1 cellular context compared by ENCODE assay signal in genomic region chr19:47230122-47230920, GRCh38.
TF ChIP-seq lines count a peak whose summit lies in the region.

No MANE protein-coding gene starts in this region.

TF ChIP-seq in K562, 482 proteins besides CTCF, POLR2A, EP300 and RAD21 (continued from another document and continues in another):
- TF ChIP-seq POLR2B (IDR thresholded peaks at IDR 0.05; ENCODE audit: low read depth, partially characterized antibody): no peak
- TF ChIP-seq ARNT (IDR thresholded peaks at IDR 0.05): no peak
- TF ChIP-seq MLX (CRISPR knock-in tag; conservative IDR thresholded peaks at IDR 0.05): no peak
- TF ChIP-seq ARID4B (CRISPR knock-in tag; IDR thresholded peaks at IDR 0.05): no peak
- no peak for TF ChIP-seq TEAD2 (tag; IDR thresholded peaks at IDR 0.05)
- no peak for TF ChIP-seq MYNN (IDR thresholded peaks at IDR 0.05)
- no peak for TF ChIP-seq MYNN (CRISPR knock-in tag; IDR thresholded peaks at IDR 0.05)
- no peak for TF ChIP-seq ARID1B (IDR thresholded peaks at IDR 0.05)
- no peak for TF ChIP-seq ATF7 (IDR thresholded peaks at IDR 0.05)
- TF ChIP-seq ZNF23 (CRISPR knock-in tag; IDR thresholded peaks at IDR 0.05): no peak
- peak in 1 of 3 experiments; percentile 30 for TF ChIP-seq YY1 (IDR thresholded peaks at IDR 0.05; ENCODE audit: borderline replicate concordance in 1 of 3, control insufficient read depth in 1 of 3, extremely low read depth in 1 of 3, insufficient read depth in 3 of 3, insufficient read length in 1 of 3, insufficient replicate concordance in 2 of 3, low read depth in 1 of 3, low read length in 2 of 3)
- no peak for TF ChIP-seq HINFP (tag; conservative IDR thresholded peaks at IDR 0.05; ENCODE audit: low read depth)
- TF ChIP-seq ZNF507 (tag; conservative IDR thresholded peaks at IDR 0.05): no peak
- peak; percentile 97 for TF ChIP-seq VEZF1 (CRISPR knock-in tag; IDR thresholded peaks at IDR 0.05)
- 0 out of 2 replicates have a peak, but pooled peaks have one; percentile 8 for TF ChIP-seq MEF2A (IDR thresholded peaks at IDR 0.05; ENCODE audit: control insufficient read depth, low read depth, low read length)
- TF ChIP-seq NFRKB (IDR thresholded peaks at IDR 0.05; ENCODE audit: low read depth): peak; percentile 75; the same call in 1 of the 2 replicates
- TF ChIP-seq TAF7 (tag; IDR thresholded peaks at IDR 0.05): 0 out of 2 replicates have a peak, but pooled peaks have one; percentile 13
- TF ChIP-seq E2F6 (IDR thresholded peaks at IDR 0.05; ENCODE audit: borderline replicate concordance in 1 of 2, extremely low read depth in 1 of 2, insufficient read depth in 1 of 2, insufficient read length in 1 of 2, low read depth in 1 of 2, low read length in 1 of 2, poor library complexity in 1 of 2, severe bottlenecking in 1 of 2): peak; percentile 15 to 79
- TF ChIP-seq YBX1 (IDR thresholded peaks at IDR 0.05): no peak
- TF ChIP-seq ZNF316 (IDR thresholded peaks at IDR 0.05): peak; percentile 30; the same call in 1 of the 2 replicates
- no peak for TF ChIP-seq ZNF644 (tag; IDR thresholded peaks at IDR 0.05; ENCODE audit: low read depth)
- TF ChIP-seq NR2C1 (IDR thresholded peaks at IDR 0.05): no peak
- TF ChIP-seq NR2C1 (tag; IDR thresholded peaks at IDR 0.05): no peak
- TF ChIP-seq RBM15 (IDR thresholded peaks at IDR 0.05; ENCODE audit: insufficient read depth, low read length): no peak
- peak; percentile 94 for TF ChIP-seq ZBTB1 (CRISPR knock-in tag; IDR thresholded peaks at IDR 0.05; ENCODE audit: borderline replicate concordance, low read depth)
- no peak for TF ChIP-seq MITF (IDR thresholded peaks at IDR 0.05)
- TF ChIP-seq CEBPG (CRISPR knock-in tag; IDR thresholded peaks at IDR 0.05): no peak
- no peak for TF ChIP-seq CEBPG (tag; conservative IDR thresholded peaks at IDR 0.05 in 1 of 2, IDR thresholded peaks at IDR 0.05 in 1 of 2)
- no peak for TF ChIP-seq ZZZ3 (IDR thresholded peaks at IDR 0.05)
- TF ChIP-seq SRSF1 (IDR thresholded peaks at IDR 0.05; ENCODE audit: low read depth, low read length): no peak
- no peak for TF ChIP-seq ZNF121 (CRISPR knock-in tag; conservative IDR thresholded peaks at IDR 0.05)
- TF ChIP-seq CBFA2T3 (IDR thresholded peaks at IDR 0.05): 0 out of 2 replicates have a peak, but pooled peaks have one; percentile 4
- no peak for TF ChIP-seq ZNF696 (CRISPR knock-in tag; conservative IDR thresholded peaks at IDR 0.05)
- no peak for TF ChIP-seq RBBP5 (IDR thresholded peaks at IDR 0.05; ENCODE audit: borderline replicate concordance, insufficient read depth, low read length, poor library complexity, severe bottlenecking)
- no peak for TF ChIP-seq HLTF (IDR thresholded peaks at IDR 0.05)
- no peak for TF ChIP-seq ID3 (CRISPR knock-in tag; IDR thresholded peaks at IDR 0.05)
- 0 out of 2 replicates have a peak, but pooled peaks have one; percentile 43 for TF ChIP-seq ID3 (tag; IDR thresholded peaks at IDR 0.05)
- no peak for TF ChIP-seq CHD2 (IDR thresholded peaks at IDR 0.05; ENCODE audit: low read depth, low read length)
- peak; percentile 60; the same call in 1 of the 2 replicates for TF ChIP-seq BRD4 (IDR thresholded peaks at IDR 0.05)
- TF ChIP-seq DACH1 (IDR thresholded peaks at IDR 0.05; ENCODE audit: partially characterized antibody): no peak
- no peak for TF ChIP-seq MIER1 (IDR thresholded peaks at IDR 0.05; ENCODE audit: low read depth)
- no peak for TF ChIP-seq FOXO4 (CRISPR knock-in tag; IDR thresholded peaks at IDR 0.05)
- no peak for TF ChIP-seq CHAMP1 (IDR thresholded peaks at IDR 0.05)
- TF ChIP-seq FOXK2 (conservative IDR thresholded peaks at IDR 0.05 in 1 of 2, IDR thresholded peaks at IDR 0.05 in 1 of 2; ENCODE audit: low read depth in 2 of 2): peak; percentile 80 to 91
- TF ChIP-seq CC2D1A (IDR thresholded peaks at IDR 0.05): no peak
- TF ChIP-seq PREB (CRISPR knock-in tag; IDR thresholded peaks at IDR 0.05): no peak
- TF ChIP-seq PYGO2 (tag; IDR thresholded peaks at IDR 0.05): no peak
- TF ChIP-seq TRIM25 (IDR thresholded peaks at IDR 0.05; ENCODE audit: borderline replicate concordance): no peak; the same call in 1 of the 2 replicates
